Comparison of ENCODE assay signal across 8 cellular contexts in the genomic region with DNA sequence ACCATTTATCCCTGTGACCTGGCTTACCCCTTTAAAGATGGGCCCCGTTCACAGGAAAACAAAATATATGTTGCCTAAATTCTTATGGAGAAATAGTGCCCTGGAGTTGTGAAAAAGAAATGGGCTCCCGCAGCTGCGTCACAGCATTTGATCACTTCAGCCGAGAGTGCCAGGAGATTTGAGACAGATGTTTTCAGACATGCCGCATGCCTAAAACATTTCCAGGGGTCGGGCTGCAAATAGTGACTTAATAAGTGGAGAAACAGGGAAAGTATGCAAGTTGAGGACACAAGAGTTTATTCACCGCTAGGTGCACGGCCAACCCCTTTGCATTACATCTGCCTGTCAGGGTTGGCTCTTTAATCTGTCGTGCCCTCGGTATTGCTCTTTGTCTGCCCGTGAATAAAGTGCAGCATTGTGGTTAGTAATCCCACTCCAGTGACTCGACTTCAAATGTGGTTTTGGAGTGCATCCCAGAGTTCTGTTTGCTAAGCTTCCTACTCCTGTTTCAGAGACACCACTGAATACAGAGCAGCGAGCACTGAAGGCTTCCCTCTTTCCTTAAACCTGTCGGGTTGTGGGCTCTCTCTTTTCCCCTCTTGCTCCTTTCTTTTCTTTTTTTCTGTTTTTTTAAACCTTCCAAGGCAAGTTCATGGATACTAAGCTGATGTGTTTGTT.
DNase-seq lines count a peak whose midpoint lies in the region; ATAC-seq and TF ChIP-seq lines count a peak whose summit lies in the region.

No MANE protein-coding gene starts in this region.

- H3K27ac Mint-ChIP-seq in HFFc6, result peak overlapping the region; percentile 91

- H3K4me1 Mint-ChIP-seq in HFFc6 (ENCODE audit: low read depth), result peaks cover 70% of the 10 kb centered on the region

- H3K4me3 Mint-ChIP-seq in HFFc6, result peak overlapping the region; percentile 95

- intact Hi-C loops in Right ventricle myocardium superior (cut with DNase I), result no loop called here

- no peaks in the 10 kb centered on the region for H3K27me3 Mint-ChIP-seq in HFFc6 (ENCODE audit: insufficient read depth)

- H3K9me3 Mint-ChIP-seq in HFFc6, result no peaks in the 10 kb centered on the region

- TF ChIP-seq CTCF in HFFc6 (IDR thresholded peaks at IDR 0.05), result peak; percentile 67

- ATAC-seq in Right ventricle myocardium superior (ENCODE audit: poor library complexity), result peak; percentile 76
- no peak for ATAC-seq in HG02981 (IDR thresholded peaks at IDR 0.05; ENCODE audit: unreplicated experiment)
- no peak for ATAC-seq in HG03097 (IDR thresholded peaks at IDR 0.05; ENCODE audit: low FRiP score, unreplicated experiment)
- no peak for ATAC-seq in GM21528 (IDR thresholded peaks at IDR 0.05; ENCODE audit: low FRiP score, unreplicated experiment)

- H3K36me3 Mint-ChIP-seq in HFFc6 (ENCODE audit: low read depth), result peaks cover 25% of the 10 kb centered on the region

- peak; percentile 98 for DNase-seq in HFFc6
- DNase-seq in T1000 (lab: John Stamatoyannopoulos, UW), result peak; percentile 71
- peak; percentile 54 for DNase-seq in Right ventricle myocardium superior
- peak; percentile 92 for DNase-seq in renal cortical epithelial cell (ENCODE audit: low read depth)
- DNase-seq in NK-92 treated with Interleukin-12 subunit alpha and Interleukin-12 subunit beta, amount 100 ng/mL, for 24 hours (lab: John Stamatoyannopoulos, UW), result no peak
